8 cellular contexts compared by ENCODE assay signal in genomic region chr10:102133373-102134195, GRCh38. TPM values are rescaled to one million over a fixed set of nuclear protein-coding genes. Genes with fewer than 3 reads are reported as not detected.
DNase-seq lines count a peak whose midpoint lies in the region; ATAC-seq and TF ChIP-seq lines count a peak whose summit lies in the region.

No MANE protein-coding gene starts in this region.

- ATAC-seq in CD4-positive, CD25-positive, alpha-beta regulatory T cell (ENCODE audit: low read depth in 2 of 2): no peak
- peak; percentile 33 to 41 for ATAC-seq in activated T-cell treated with anti-CD3 and anti-CD28 coated beads, Interleukin-2, amount 50 U/mL, for 4 hours
- ATAC-seq in naive B cell (ENCODE audit: low read depth in 2 of 2) (no peak), HG03378 (IDR thresholded peaks at IDR 0.05; ENCODE audit: unreplicated experiment) (no peak)

- peaks cover 43% of the 10 kb centered on the region for H3K4me1 ChIP-seq in CD4-positive, CD25-positive, alpha-beta regulatory T cell (ENCODE audit: control insufficient read depth, insufficient read depth, low read length, poor library complexity, severe bottlenecking)

- H3K4me3 ChIP-seq in CD4-positive, CD25-positive, alpha-beta regulatory T cell (ENCODE audit: low read depth, low read length): peak overlapping the region; percentile 94
- H3K4me3 ChIP-seq in fibroblast of mammary gland (ENCODE audit: control insufficient read depth, low read depth, low read length): peak overlapping the region; percentile 97

- H3K27ac ChIP-seq in CD4-positive, CD25-positive, alpha-beta regulatory T cell (ENCODE audit: insufficient read depth, low read length, poor library complexity, severe bottlenecking): peak overlapping the region; percentile 88

- H3K9me3 Mint-ChIP-seq in CD4-positive, CD25-positive, alpha-beta regulatory T cell: no peaks in the 10 kb centered on the region
- no peaks in the 10 kb centered on the region for H3K9me3 Mint-ChIP-seq in activated T-cell treated with anti-CD3 and anti-CD28 coated beads, Interleukin-2, amount 50 U/mL, for 4 hours
- no peaks in the 10 kb centered on the region for H3K9me3 Mint-ChIP-seq in naive B cell

- peak in 2 of 3 donors; percentile 26 to 53 for DNase-seq in CD4-positive, CD25-positive, alpha-beta regulatory T cell
- DNase-seq in HCEC 1CT: peak; percentile 79
- peak; percentile 23 for DNase-seq in NOMO-1 treated with dmso at 0.1 percent for 144 hours (lab: John Stamatoyannopoulos, UW; ENCODE audit: unreplicated experiment)
- DNase-seq in activated T-cell treated with anti-CD3 and anti-CD28 coated beads, Interleukin-2, amount 50 U/mL, for 4 hours: peak; percentile 69
- DNase-seq in fibroblast of mammary gland (ENCODE audit: low read depth): peak; percentile 74
- DNase-seq in naive B cell: no peak
- peak; percentile 53 for DNase-seq in stimulated activated naive CD4-positive, alpha-beta T cell treated with Interleukin-2 at 50 U/mL for 16 hours (lab: John Stamatoyannopoulos, UW)

- peaks cover 0 to 49% (median 30%) of the 10 kb centered on the region in 4 donors for H3K4me1 Mint-ChIP-seq in CD4-positive, CD25-positive, alpha-beta regulatory T cell
- peaks cover 39% of the 10 kb centered on the region for H3K4me1 Mint-ChIP-seq in activated T-cell treated with anti-CD3 and anti-CD28 coated beads, Interleukin-2, amount 50 U/mL, for 4 hours (ENCODE audit: low read depth)
- H3K4me1 Mint-ChIP-seq in naive B cell: peaks cover 34 to 53% (median 36%) of the 10 kb centered on the region in 3 donors

- H3K36me3 ChIP-seq in CD4-positive, CD25-positive, alpha-beta regulatory T cell (ENCODE audit: control insufficient read depth, insufficient read depth, low read length): peaks cover 12% of the 10 kb centered on the region

- no peak for TF ChIP-seq CTCF in fibroblast of mammary gland (conservative IDR thresholded peaks at IDR 0.05; ENCODE audit: control insufficient read depth, insufficient read depth, low read depth, low read length)

- peaks cover 3% of the 10 kb centered on the region for H3K36me3 Mint-ChIP-seq in CD4-positive, CD25-positive, alpha-beta regulatory T cell
- H3K36me3 Mint-ChIP-seq in activated T-cell treated with anti-CD3 and anti-CD28 coated beads, Interleukin-2, amount 50 U/mL, for 4 hours (ENCODE audit: insufficient read depth): peaks cover 26% of the 10 kb centered on the region
- H3K36me3 Mint-ChIP-seq in naive B cell: peaks cover 0 to under 1% of the 10 kb centered on the region in 2 donors

- no peaks in the 10 kb centered on the region for H3K27me3 Mint-ChIP-seq in CD4-positive, CD25-positive, alpha-beta regulatory T cell
- H3K27me3 Mint-ChIP-seq in activated T-cell treated with anti-CD3 and anti-CD28 coated beads, Interleukin-2, amount 50 U/mL, for 4 hours (ENCODE audit: low read depth): no peaks in the 10 kb centered on the region
- no peaks in the 10 kb centered on the region for H3K27me3 Mint-ChIP-seq in naive B cell

- peak overlapping the region; percentile 88 to 98 (median 98) for H3K27ac Mint-ChIP-seq in CD4-positive, CD25-positive, alpha-beta regulatory T cell
- peak overlapping the region; percentile 94 to 99 (median 97) for H3K27ac Mint-ChIP-seq in naive B cell

- peak overlapping the region; percentile 99 to 100 (median 99) for H3K4me3 Mint-ChIP-seq in CD4-positive, CD25-positive, alpha-beta regulatory T cell
- peak overlapping the region; percentile 94 for H3K4me3 Mint-ChIP-seq in activated T-cell treated with anti-CD3 and anti-CD28 coated beads, Interleukin-2, amount 50 U/mL, for 4 hours
- H3K4me3 Mint-ChIP-seq in naive B cell: peak overlapping the region; percentile 87 to 100 (median 98)

- H3K27me3 ChIP-seq in CD4-positive, CD25-positive, alpha-beta regulatory T cell (ENCODE audit: control insufficient read depth, insufficient read depth, low read length): no peaks in the 10 kb centered on the region

- H3K9me3 ChIP-seq in CD4-positive, CD25-positive, alpha-beta regulatory T cell (ENCODE audit: control insufficient read depth in 2 of 2, low read length in 2 of 2): no peaks in the 10 kb centered on the region

RNA-seq across cellular contexts. Expression of gene PPRC1, which starts 0.7 kb away (rescaled TPM):
- 35.3 TPM for total RNA-seq in CD4-positive, CD25-positive, alpha-beta regulatory T cell
- polyA plus RNA-seq in CD4-positive, CD25-positive, alpha-beta regulatory T cell: 10 to 100 TPM in 2 of 4 donors, 1 to 10 TPM in 2; 6.6 to 13.0 (median 8.7) TPM
- 100 to 1,000 TPM; 155 to 161 (median 156) TPM for total RNA-seq in activated T-cell treated with anti-CD3 and anti-CD28 coated beads, Interleukin-2, amount 50 U/mL, for 4 hours
- 10 to 100 TPM in 3 of 6 donors, 1 to 10 TPM in 3; 6.4 to 24.1 (median 9.7) TPM for polyA plus RNA-seq in naive B cell (ENCODE audit: low read depth in 6 of 6)

RNA-seq across cellular contexts. Expression of gene LDB1, which starts 13.4 kb away (rescaled TPM):
- total RNA-seq in CD4-positive, CD25-positive, alpha-beta regulatory T cell: 120 TPM
- 10 to 100 TPM; 18.1 to 30.5 (median 27.1) TPM for polyA plus RNA-seq in CD4-positive, CD25-positive, alpha-beta regulatory T cell
- 10 to 100 TPM; 55.7 to 59.6 (median 56.2) TPM for total RNA-seq in activated T-cell treated with anti-CD3 and anti-CD28 coated beads, Interleukin-2, amount 50 U/mL, for 4 hours
- polyA plus RNA-seq in naive B cell (ENCODE audit: low read depth in 6 of 6): 10 to 100 TPM in 5 of 6 donors, 1 to 10 TPM in 1; 7.1 to 37.9 (median 30.5) TPM

RNA-seq across cellular contexts. Expression of gene NOLC1, which starts 18.6 kb away (rescaled TPM):
- total RNA-seq in CD4-positive, CD25-positive, alpha-beta regulatory T cell: 35.6 TPM
- polyA plus RNA-seq in CD4-positive, CD25-positive, alpha-beta regulatory T cell: 10 to 100 TPM; 29.5 to 46.5 (median 42.1) TPM
- total RNA-seq in activated T-cell treated with anti-CD3 and anti-CD28 coated beads, Interleukin-2, amount 50 U/mL, for 4 hours: 100 to 1,000 TPM; 451 to 523 (median 461) TPM
- polyA plus RNA-seq in naive B cell (ENCODE audit: low read depth in 6 of 6): 10 to 100 TPM in 5 of 6 donors, 1 to 10 TPM in 1; 8.6 to 59.3 (median 47.1) TPM

Comparison
In these comparisons a context has a peak if more than half of its experiments do, and no peak if none do; other contexts are left out.
1. ATAC-seq: peak in activated T-cell treated with anti-CD3 and anti-CD28 coated beads, Interleukin-2, amount 50 U/mL, for 4 hours (2 of 2); none in CD4-positive, CD25-positive, alpha-beta regulatory T cell (0 of 2), naive B cell (0 of 2) and HG03378 (single experiment).
2. RNA of gene NOLC1, which starts 18.6 kb away (total RNA-seq): 451 to 523 TPM in activated T-cell treated with anti-CD3 and anti-CD28 coated beads, Interleukin-2, amount 50 U/mL, for 4 hours; 35.6 TPM in CD4-positive, CD25-positive, alpha-beta regulatory T cell (single experiment); every median in the first group is over 10 times any median in the second.
3. Peak in every context shown above with its lines, with median percentiles within 50 percentile points of each other: H3K4me3 Mint-ChIP-seq.